8 cellular contexts compared by ENCODE assay signal in the genomic region with DNA sequence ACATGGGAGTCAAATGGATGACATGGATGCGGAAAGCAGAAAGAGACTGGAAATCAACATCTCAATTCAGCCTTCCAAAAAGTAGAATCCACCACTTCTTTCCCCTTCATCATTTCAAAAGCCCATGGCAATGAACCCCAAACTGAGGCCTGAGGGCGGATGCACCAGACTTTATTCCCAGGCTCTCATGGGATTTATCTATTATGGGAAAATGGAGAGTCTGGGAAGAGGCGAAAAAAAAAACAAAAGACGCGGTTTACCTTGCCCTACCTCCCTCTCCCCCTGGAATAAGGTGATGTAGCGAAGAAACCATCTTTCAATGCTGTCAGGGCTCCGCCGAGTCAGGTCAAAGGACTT.
A peak's percentile ranks its signal among the peaks of the same experiment; 100 is the strongest.
DNase-seq lines count a peak whose midpoint lies in the region; ATAC-seq and TF ChIP-seq lines count a peak whose summit lies in the region.

No MANE protein-coding gene starts in this region.

- peak overlapping the region; percentile 87 to 98 (median 95) for H3K4me3 Mint-ChIP-seq in nephron

- H3K9ac ChIP-seq in BLaER1 (peak overlapping the region; percentile 74), Loucy (ENCODE audit: low read depth, low read length, poor library complexity, severe bottlenecking) (peak overlapping the region; percentile 78), duodenal mucosa (ENCODE audit: low read depth in 1 of 2, low read length in 2 of 2) (peak overlapping the region; percentile 68 to 91)

- H3K4me1 ChIP-seq in BLaER1, result peaks cover 38% of the 10 kb centered on the region
- peaks cover 51% of the 10 kb centered on the region for H3K4me1 ChIP-seq in Loucy (ENCODE audit: insufficient read depth, low read length, poor library complexity, severe bottlenecking)
- H3K4me1 ChIP-seq in duodenal mucosa (ENCODE audit: control insufficient read depth in 1 of 2, insufficient read depth in 2 of 2, low read length in 2 of 2), result peaks cover 13 to 15% of the 10 kb centered on the region in 2 donors

- no peaks in the 10 kb centered on the region for H3K27me3 ChIP-seq in BLaER1
- no peaks in the 10 kb centered on the region for H3K27me3 ChIP-seq in Loucy (ENCODE audit: insufficient read depth, low read length, poor library complexity, severe bottlenecking)
- H3K27me3 ChIP-seq in duodenal mucosa (ENCODE audit: control insufficient read depth in 1 of 2, insufficient read depth in 2 of 2, low read length in 2 of 2), result no peaks in the 10 kb centered on the region

- peaks cover 30% of the 10 kb centered on the region for H3K79me2 ChIP-seq in Loucy (ENCODE audit: insufficient read depth, low read length)

- H3K27me3 Mint-ChIP-seq in nephron (ENCODE audit: low read depth), result no peaks in the 10 kb centered on the region

- H4K20me1 ChIP-seq in BLaER1 (no peaks in the 10 kb centered on the region), Loucy (ENCODE audit: insufficient read depth, low read length, poor library complexity, severe bottlenecking) (no peaks in the 10 kb centered on the region)

- peaks cover 2% of the 10 kb centered on the region; the same call in 1 of the 2 replicates for H3F3A ChIP-seq in Loucy (ENCODE audit: low read depth)

- H3K9me3 Mint-ChIP-seq in nephron, result peaks cover 20% of the 10 kb centered on the region

- 0 out of 2 replicates have a peak overlapping the region, but pooled peaks have one; percentile 39 for H3K27ac ChIP-seq in BLaER1
- peak overlapping the region; percentile 64 for H3K27ac ChIP-seq in duodenal mucosa (ENCODE audit: low read depth, low read length)

- H3K27ac Mint-ChIP-seq in nephron, result peak overlapping the region; percentile 71 to 88 (median 87)

- H3K4me3 ChIP-seq in BLaER1, result peak overlapping the region; percentile 76
- peak overlapping the region; percentile 93 for H3K4me3 ChIP-seq in Loucy (ENCODE audit: low read length, poor library complexity, severe bottlenecking)
- peak overlapping the region; percentile 95 for H3K4me3 ChIP-seq in duodenal mucosa (ENCODE audit: low read depth in 1 of 2, low read length in 2 of 2)

- peak overlapping the region; percentile 91 for H2AFZ ChIP-seq in Loucy (ENCODE audit: low read length)

- peaks cover 24% of the 10 kb centered on the region for H3K36me3 Mint-ChIP-seq in nephron (ENCODE audit: low read depth)

- H3K9me3 ChIP-seq in BLaER1 (peaks cover under 1% of the 10 kb centered on the region; the same call in 1 of the 2 replicates), Loucy (ENCODE audit: insufficient read depth, low read depth, low read length) (peaks cover 4% of the 10 kb centered on the region; the same call in 1 of the 2 replicates), duodenal mucosa (ENCODE audit: control insufficient read depth in 1 of 2, low read length in 2 of 2) (peaks cover 1 to 3% of the 10 kb centered on the region in 2 donors)

- H3K36me3 ChIP-seq in BLaER1 (no peaks in the 10 kb centered on the region), Loucy (ENCODE audit: insufficient read depth, low read length) (no peaks in the 10 kb centered on the region), duodenal mucosa (ENCODE audit: control insufficient read depth in 1 of 2, insufficient read depth in 2 of 2, low read length in 2 of 2) (peaks cover 0 to 5% of the 10 kb centered on the region in 2 donors)

- ATAC-seq in HG02642 (IDR thresholded peaks at IDR 0.05; ENCODE audit: poor library complexity, unreplicated experiment) (no peak), GM21529 (IDR thresholded peaks at IDR 0.05; ENCODE audit: unreplicated experiment) (no peak), HG02840 (IDR thresholded peaks at IDR 0.05; ENCODE audit: low FRiP score, unreplicated experiment) (no peak)

- peak overlapping the region; percentile 89 for H3K4me2 ChIP-seq in BLaER1
- H3K4me2 ChIP-seq in Loucy (ENCODE audit: low read depth, low read length, poor library complexity, severe bottlenecking), result peak overlapping the region; percentile 99

- no peaks in the 10 kb centered on the region for H3K9me2 ChIP-seq in Loucy (replicated peaks; ENCODE audit: low read depth, low read length)

- TF ChIP-seq CTCF in Loucy (conservative IDR thresholded peaks at IDR 0.05; ENCODE audit: low read length) (no peak), nephron (IDR thresholded peaks at IDR 0.05; ENCODE audit: unreplicated experiment in 3 of 3) (no peak)

- peaks cover 33% of the 10 kb centered on the region for H3K4me1 Mint-ChIP-seq in nephron

- DNase-seq in inferior parietal cortex (ENCODE audit: extremely low spot score), result no peak
